Comparison of ENCODE assay signal across 10 cellular contexts in genomic region chr17:79840989-79841286, GRCh38. TPM values are rescaled to one million over a fixed set of nuclear protein-coding genes. Genes with fewer than 3 reads are reported as not detected.
DNase-seq lines count a peak whose midpoint lies in the region; ATAC-seq and TF ChIP-seq lines count a peak whose summit lies in the region.
"Had no signal": no experiment of that assay in that cellular context is flagged by ENCODE, and none has a peak within 500 bp of the region (broad histone marks: within the 10 kb centered on the region; RNA-seq: fewer than 3 reads in every experiment).

No MANE protein-coding gene starts in this region.

- CTCF ChIA-PET in activated CD4-positive, alpha-beta memory T cell treated with anti-CD3 and anti-CD28 coated beads for 36 hours (lab: Charles Lee) = interaction anchor here (0.6 to 4.8 kb wide), 17 partner anchors 10 to 261 kb away, joined by 3 to 49 read pairs (median 5); partner anchors contain the start of genes CBX8 and GAA
- CTCF ChIA-PET in activated CD4-positive, alpha-beta memory T cell treated with anti-CD3 and anti-CD28 coated beads, Interleukin-2, amount 10 ng/mL, durations not matched to agents 7 days and 5 days (lab: Charles Lee) = interaction anchor here (1.2 to 3.3 kb wide), 6 partner anchors 11 to 45 kb away, joined by 3 to 23 read pairs (median 4); partner anchors contain the start of gene CBX8

- no peak for ATAC-seq in T-helper 17 cell
- no peak for ATAC-seq in stimulated activated effector memory CD8-positive, alpha-beta T cell treated with anti-CD3 and anti-CD28 coated beads, Interleukin-12 subunit alpha, Interleukin-12 subunit beta, amount 100 ng/mL, for 72 hours

- TF ChIP-seq POLR2A in erythroblast (IDR thresholded peaks at IDR 0.05; ENCODE audit: low read length) = no peak

- no peak for DNase-seq in activated CD4-positive, alpha-beta memory T cell treated with anti-CD3 and anti-CD28 coated beads for 36 hours
- DNase-seq in activated CD4-positive, alpha-beta memory T cell treated with anti-CD3 and anti-CD28 coated beads, Interleukin-2, amount 10 ng/mL, durations not matched to agents 7 days and 5 days = no peak
- DNase-seq in T-helper 17 cell = no peak
- DNase-seq in immature natural killer cell = peak in 1 of 3 donors; percentile 27
- no peak for DNase-seq in stimulated activated effector memory CD8-positive, alpha-beta T cell treated with anti-CD3 and anti-CD28 coated beads, Interleukin-12 subunit alpha, Interleukin-12 subunit beta, amount 100 ng/mL, for 72 hours (ENCODE audit: low spot score in 2 of 2)
- no peak for DNase-seq in SK-N-DZ (ENCODE audit: low spot score)
- no peak for DNase-seq in stimulated activated CD4-positive, alpha-beta T cell treated with anti-CD3 and anti-CD28 coated beads, Interleukin-2, amount 100 ng/mL, for 48 hours
- DNase-seq in erythroblast (lab: John Stamatoyannopoulos, UW) = no peak

- H3K4me3 Mint-ChIP-seq in activated CD4-positive, alpha-beta memory T cell treated with anti-CD3 and anti-CD28 coated beads for 36 hours = peak overlapping the region; percentile 12
- no peak overlapping the region for H3K4me3 Mint-ChIP-seq in activated CD4-positive, alpha-beta memory T cell treated with anti-CD3 and anti-CD28 coated beads, Interleukin-2, amount 10 ng/mL, durations not matched to agents 7 days and 5 days
- H3K4me3 Mint-ChIP-seq in T-helper 17 cell (peak overlapping the region; percentile 80), immature natural killer cell (peak overlapping the region; percentile 42 to 65 (median 54))
- peak overlapping the region; percentile 88 for H3K4me3 Mint-ChIP-seq in stimulated activated effector memory CD8-positive, alpha-beta T cell treated with anti-CD3 and anti-CD28 coated beads, Interleukin-12 subunit alpha, Interleukin-12 subunit beta, amount 100 ng/mL, for 72 hours

- peaks cover 35% of the 10 kb centered on the region for H3K27me3 Mint-ChIP-seq in activated CD4-positive, alpha-beta memory T cell treated with anti-CD3 and anti-CD28 coated beads for 36 hours
- H3K27me3 Mint-ChIP-seq in activated CD4-positive, alpha-beta memory T cell treated with anti-CD3 and anti-CD28 coated beads, Interleukin-2, amount 10 ng/mL, durations not matched to agents 7 days and 5 days = peaks cover 42% of the 10 kb centered on the region
- H3K27me3 Mint-ChIP-seq in T-helper 17 cell = peaks cover 21% of the 10 kb centered on the region
- H3K27me3 Mint-ChIP-seq in immature natural killer cell (ENCODE audit: low read depth in 3 of 3) = peaks cover 46 to 59% (median 47%) of the 10 kb centered on the region in 3 donors

- no peaks in the 10 kb centered on the region for H3K9me3 ChIP-seq in T-helper 17 cell (ENCODE audit: control insufficient read depth, low read length, poor library complexity, severe bottlenecking)
- H3K9me3 ChIP-seq: tibial artery had no signal

- POLR2A ChIA-PET in activated CD4-positive, alpha-beta memory T cell treated with anti-CD3 and anti-CD28 coated beads for 36 hours (lab: Charles Lee) = interaction anchor here (1.1 to 3.2 kb wide), 2 partner anchors 29 to 151 kb away, joined by 3 to 19 read pairs; no protein-coding TSS in a partner anchor
- POLR2A ChIA-PET in activated CD4-positive, alpha-beta memory T cell treated with anti-CD3 and anti-CD28 coated beads, Interleukin-2, amount 10 ng/mL, durations not matched to agents 7 days and 5 days (lab: Charles Lee) = interaction anchor here (1.1 to 5.1 kb wide), 5 partner anchors 23 to 43 kb away, joined by 3 to 58 read pairs (median 6); partner anchors contain the start of gene CBX8

- H3K27ac Mint-ChIP-seq in activated CD4-positive, alpha-beta memory T cell treated with anti-CD3 and anti-CD28 coated beads for 36 hours = no peak overlapping the region
- no peak overlapping the region for H3K27ac Mint-ChIP-seq in activated CD4-positive, alpha-beta memory T cell treated with anti-CD3 and anti-CD28 coated beads, Interleukin-2, amount 10 ng/mL, durations not matched to agents 7 days and 5 days
- no peak overlapping the region for H3K27ac Mint-ChIP-seq in T-helper 17 cell
- H3K27ac Mint-ChIP-seq in immature natural killer cell = peak overlapping the region in 1 of 6 donors; percentile 44
- no peak overlapping the region for H3K27ac Mint-ChIP-seq in stimulated activated effector memory CD8-positive, alpha-beta T cell treated with anti-CD3 and anti-CD28 coated beads, Interleukin-12 subunit alpha, Interleukin-12 subunit beta, amount 100 ng/mL, for 72 hours
- H3K27ac Mint-ChIP-seq: activated naive CD4-positive, alpha-beta T cell treated with anti-CD3 and anti-CD28 coated beads for 36 hours had no signal

- intact Hi-C loops in activated CD4-positive, alpha-beta memory T cell treated with anti-CD3 and anti-CD28 coated beads for 36 hours (cut with micrococcal nuclease) = loop anchor here (10.0 kb wide), 1 partner anchor 84 kb away; no protein-coding TSS in a partner anchor

- H3K9me3 Mint-ChIP-seq in activated CD4-positive, alpha-beta memory T cell treated with anti-CD3 and anti-CD28 coated beads for 36 hours = no peaks in the 10 kb centered on the region
- H3K9me3 Mint-ChIP-seq in activated CD4-positive, alpha-beta memory T cell treated with anti-CD3 and anti-CD28 coated beads, Interleukin-2, amount 10 ng/mL, durations not matched to agents 7 days and 5 days = no peaks in the 10 kb centered on the region
- H3K9me3 Mint-ChIP-seq in immature natural killer cell = no peaks in the 10 kb centered on the region
- no peaks in the 10 kb centered on the region for H3K9me3 Mint-ChIP-seq in stimulated activated effector memory CD8-positive, alpha-beta T cell treated with anti-CD3 and anti-CD28 coated beads, Interleukin-12 subunit alpha, Interleukin-12 subunit beta, amount 100 ng/mL, for 72 hours
- H3K9me3 Mint-ChIP-seq: activated naive CD4-positive, alpha-beta T cell treated with anti-CD3 and anti-CD28 coated beads for 36 hours had no signal

- peaks cover 41% of the 10 kb centered on the region for H3K4me1 Mint-ChIP-seq in activated CD4-positive, alpha-beta memory T cell treated with anti-CD3 and anti-CD28 coated beads for 36 hours (ENCODE audit: low read depth)
- H3K4me1 Mint-ChIP-seq in activated CD4-positive, alpha-beta memory T cell treated with anti-CD3 and anti-CD28 coated beads, Interleukin-2, amount 10 ng/mL, durations not matched to agents 7 days and 5 days = peaks cover 40% of the 10 kb centered on the region
- H3K4me1 Mint-ChIP-seq in T-helper 17 cell = peaks cover 24% of the 10 kb centered on the region
- H3K4me1 Mint-ChIP-seq in immature natural killer cell = peaks cover 43 to 47% of the 10 kb centered on the region in 2 donors
- H3K4me1 Mint-ChIP-seq in stimulated activated effector memory CD8-positive, alpha-beta T cell treated with anti-CD3 and anti-CD28 coated beads, Interleukin-12 subunit alpha, Interleukin-12 subunit beta, amount 100 ng/mL, for 72 hours = peaks cover 48% of the 10 kb centered on the region

- H3K36me3 Mint-ChIP-seq in activated CD4-positive, alpha-beta memory T cell treated with anti-CD3 and anti-CD28 coated beads for 36 hours = no peaks in the 10 kb centered on the region
- H3K36me3 Mint-ChIP-seq in activated CD4-positive, alpha-beta memory T cell treated with anti-CD3 and anti-CD28 coated beads, Interleukin-2, amount 10 ng/mL, durations not matched to agents 7 days and 5 days (ENCODE audit: low read depth) = peaks cover 16% of the 10 kb centered on the region
- H3K36me3 Mint-ChIP-seq in T-helper 17 cell (ENCODE audit: low read depth) (peaks cover 2% of the 10 kb centered on the region), immature natural killer cell (no peaks in the 10 kb centered on the region)
- peaks cover 18% of the 10 kb centered on the region for H3K36me3 Mint-ChIP-seq in stimulated activated effector memory CD8-positive, alpha-beta T cell treated with anti-CD3 and anti-CD28 coated beads, Interleukin-12 subunit alpha, Interleukin-12 subunit beta, amount 100 ng/mL, for 72 hours

RNA-seq across cellular contexts. Expression of gene CBX4, which starts 1.7 kb away (rescaled TPM):
- 10 to 100 TPM; 14.0 to 14.2 TPM for total RNA-seq in activated CD4-positive, alpha-beta memory T cell treated with anti-CD3 and anti-CD28 coated beads for 36 hours
- 10 to 100 TPM; 34.4 to 36.5 TPM for total RNA-seq in activated CD4-positive, alpha-beta memory T cell treated with anti-CD3 and anti-CD28 coated beads, Interleukin-2, amount 10 ng/mL, durations not matched to agents 7 days and 5 days
- 100 to 1,000 TPM; 103 to 110 TPM for total RNA-seq in T-helper 17 cell
- 1 to 10 TPM; 3.0 to 6.7 (median 4.9) TPM for polyA plus RNA-seq in immature natural killer cell
- 9.9 and 14.1 TPM in 2 replicates for polyA plus RNA-seq in SK-N-DZ (2014; cell fraction: cytosol; rRNA removed)
- polyA plus RNA-seq in SK-N-DZ (2014; cell fraction: nucleus; rRNA removed) = 25.6 and 26.8 TPM in 2 replicates

RNA-seq across cellular contexts. Expression of gene CBX8, which starts 44.1 kb away (rescaled TPM):
- 1 to 10 TPM; 4.5 to 4.6 TPM for total RNA-seq in activated CD4-positive, alpha-beta memory T cell treated with anti-CD3 and anti-CD28 coated beads for 36 hours
- 1 to 10 TPM; 5.7 to 6.7 TPM for total RNA-seq in activated CD4-positive, alpha-beta memory T cell treated with anti-CD3 and anti-CD28 coated beads, Interleukin-2, amount 10 ng/mL, durations not matched to agents 7 days and 5 days
- total RNA-seq in T-helper 17 cell = 1 to 10 TPM; 2.5 to 3.6 TPM
- polyA plus RNA-seq in immature natural killer cell = 1 to 10 TPM in 2 of 3 donors, not detected in 1; 1.4 to 2.5 TPM
- polyA plus RNA-seq in SK-N-DZ (2014; cell fraction: cytosol; rRNA removed) = 16.5 and 24.6 TPM in 2 replicates
- 43.5 and 47.0 TPM in 2 replicates for polyA plus RNA-seq in SK-N-DZ (2014; cell fraction: nucleus; rRNA removed)
